In genomic region chr11:65899356-65900124, GRCh38 we compare ENCODE assay signal across 1 cellular context.
TF ChIP-seq lines count a peak whose summit lies in the region.

No MANE protein-coding gene starts in this region.

TF ChIP-seq in K562, 482 proteins besides CTCF, POLR2A, EP300 and RAD21 (continues in another document):
- TF ChIP-seq ZNF274 (IDR thresholded peaks at IDR 0.05; ENCODE audit: borderline replicate concordance, low read depth, low read length) (no peak), FOXK1 (CRISPR knock-in tag; IDR thresholded peaks at IDR 0.05; ENCODE audit: borderline replicate concordance) (peak; percentile 70; the same call in 1 of the 2 replicates), HDAC8 (tag; IDR thresholded peaks at IDR 0.05) (no peak), ZNF766 (CRISPR knock-in tag; conservative IDR thresholded peaks at IDR 0.05) (no peak), REST (CRISPR knock-in tag; IDR thresholded peaks at IDR 0.05; ENCODE audit: low read depth) (0 out of 2 replicates have a peak, but pooled peaks have one; percentile 16), PHB (CRISPR knock-in tag; IDR thresholded peaks at IDR 0.05) (peak; percentile 9; the same call in 1 of the 2 replicates), ZC3H4 (CRISPR knock-in tag; IDR thresholded peaks at IDR 0.05; ENCODE audit: borderline replicate concordance) (peak; percentile 99), CBX8 (IDR thresholded peaks at IDR 0.05; ENCODE audit: borderline replicate concordance, extremely low read depth, low read depth, low read length, poor library complexity, severe bottlenecking) (no peak), EHMT2 (IDR thresholded peaks at IDR 0.05) (no peak), BRCA1 (IDR thresholded peaks at IDR 0.05) (no peak), BRCA1 (CRISPR knock-in tag; IDR thresholded peaks at IDR 0.05) (peak; percentile 74; the same call in 1 of the 2 replicates), TCF15 (CRISPR knock-in tag; IDR thresholded peaks at IDR 0.05) (peak; percentile 50; the same call in 1 of the 2 replicates), ARNT (IDR thresholded peaks at IDR 0.05) (no peak), E2F6 (IDR thresholded peaks at IDR 0.05; ENCODE audit: borderline replicate concordance in 1 of 2, extremely low read depth in 1 of 2, insufficient read depth in 1 of 2, insufficient read length in 1 of 2, low read depth in 1 of 2, low read length in 1 of 2, poor library complexity in 1 of 2, severe bottlenecking in 1 of 2) (peak; percentile 94 to 97), ZNF124 (CRISPR knock-in tag; IDR thresholded peaks at IDR 0.05) (peak; percentile 59; the same call in 1 of the 2 replicates), NEUROD1 (IDR thresholded peaks at IDR 0.05; ENCODE audit: borderline replicate concordance, low read depth, low read length, partially characterized antibody) (peak; percentile 76), MYC (IDR thresholded peaks at IDR 0.05; ENCODE audit: low read depth, low read length) (peak; percentile 98), MYC (CRISPR knock-in tag; IDR thresholded peaks at IDR 0.05; ENCODE audit: borderline replicate concordance, low read depth) (peak; percentile 94), ZNF146 (CRISPR knock-in tag; IDR thresholded peaks at IDR 0.05; ENCODE audit: unreplicated experiment) (no peak), FOXA1 (IDR thresholded peaks at IDR 0.05; ENCODE audit: borderline replicate concordance) (no peak), ZBTB1 (CRISPR knock-in tag; IDR thresholded peaks at IDR 0.05; ENCODE audit: borderline replicate concordance, low read depth) (peak; percentile 83), CREB1 (IDR thresholded peaks at IDR 0.05) (peak; percentile 18; the same call in 1 of the 2 replicates), CREB1 (CRISPR knock-in tag; IDR thresholded peaks at IDR 0.05) (peak; percentile 53; the same call in 1 of the 2 replicates), TBL1XR1 (IDR thresholded peaks at IDR 0.05; ENCODE audit: low read length in 2 of 2) (peak in 1 of 2 experiments; percentile 27; a peak in 2 of 4 replicates), ZFP36 (IDR thresholded peaks at IDR 0.05; ENCODE audit: low read depth, low read length, partially characterized antibody) (no peak), CTBP1 (IDR thresholded peaks at IDR 0.05; ENCODE audit: borderline replicate concordance) (peak; percentile 78), ZNF24 (IDR thresholded peaks at IDR 0.05) (no peak), PRDM10 (IDR thresholded peaks at IDR 0.05; ENCODE audit: partially characterized antibody) (peak; percentile 86), NUFIP1 (IDR thresholded peaks at IDR 0.05; ENCODE audit: partially characterized antibody) (no peak), ZNF280A (IDR thresholded peaks at IDR 0.05; ENCODE audit: low read depth, partially characterized antibody) (no peak), TAF7 (tag; IDR thresholded peaks at IDR 0.05) (no peak), IRF9 (tag; IDR thresholded peaks at IDR 0.05) (no peak), L3MBTL2 (IDR thresholded peaks at IDR 0.05) (peak; percentile 99), SAP30 (IDR thresholded peaks at IDR 0.05; ENCODE audit: borderline replicate concordance, insufficient read depth, low read depth, low read length, poor library complexity, severe bottlenecking) (peak; percentile 85), ZNF551 (CRISPR knock-in tag; IDR thresholded peaks at IDR 0.05) (no peak), NFE2 (IDR thresholded peaks at IDR 0.05; ENCODE audit: low read depth) (peak; percentile 99), PHTF2 (CRISPR knock-in tag; IDR thresholded peaks at IDR 0.05) (no peak), ZFP91 (CRISPR knock-in tag; IDR thresholded peaks at IDR 0.05) (0 out of 2 replicates have a peak, but pooled peaks have one; percentile 11), POLR2AphosphoS2 (IDR thresholded peaks at IDR 0.05; ENCODE audit: low read length) (no peak), FOXA3 (CRISPR knock-in tag; conservative IDR thresholded peaks at IDR 0.05 in 1 of 2, IDR thresholded peaks at IDR 0.05 in 1 of 2) (peak in 1 of 2 experiments; percentile 62; a peak in 1 of 4 replicates), HNRNPK (IDR thresholded peaks at IDR 0.05; ENCODE audit: low read depth, low read length, poor library complexity, severe bottlenecking) (peak; percentile 66), RERE (CRISPR knock-in tag; IDR thresholded peaks at IDR 0.05; ENCODE audit: borderline replicate concordance) (peak; percentile 85; the same call in 1 of the 2 replicates), ELF1 (tag; IDR thresholded peaks at IDR 0.05) (peak; percentile 63)
